23 cellular contexts compared by ENCODE assay signal in genomic region chr1:244236721-244237120, GRCh38.
"Had no signal": no experiment of that assay in that cellular context is flagged by ENCODE, and none has a peak within 500 bp of the region (broad histone marks: within the 10 kb centered on the region; RNA-seq: fewer than 3 reads in every experiment).

No MANE protein-coding gene starts in this region.

- H3K27me3 Mint-ChIP-seq: activated CD4-positive, alpha-beta T cell treated with anti-CD3 and anti-CD28 coated beads, Interleukin-2, amount 10 ng/mL, durations not matched to agents 24 days and 14 days had no signal

- H3K4me1 ChIP-seq: ascending aorta had no signal

- H3K4me3 ChIP-seq: ascending aorta, SJSA1 had no signal

- H3K4me3 Mint-ChIP-seq: activated CD4-positive, alpha-beta T cell treated with anti-CD3 and anti-CD28 coated beads, Interleukin-2, amount 10 ng/mL, durations not matched to agents 24 days and 14 days; activated CD8-positive, alpha-beta T cell treated with anti-CD3 and anti-CD28 coated beads, Interleukin-2, amount 10 ng/mL, durations not matched to agents 7 days and 5 days; activated naive CD8-positive, alpha-beta T cell; activated T-cell treated with anti-CD3 and anti-CD28 coated beads, Interleukin-2, amount 50 U/mL, for 24 hours; T-helper 1 cell treated with Interleukin-12 subunit alpha and Interleukin-12 subunit beta and Interleukin-4 antibody, amounts not matched to agents 30 μg/mL and 1 μg/mL, for 36 hours; T-helper 2 cell treated with Interferon-gamma antibody and Interleukin-4, amounts not matched to agents 5 μg/mL and 100 μg/mL, for 36 hours had no signal

- H3K9me3 ChIP-seq: ascending aorta, SJSA1, SK-N-SH had no signal

- H3K36me3 Mint-ChIP-seq: activated naive CD8-positive, alpha-beta T cell had no signal

- H3K27me3 ChIP-seq: ascending aorta, SJSA1 had no signal

- H3K4me2 ChIP-seq: KMS-11, SK-N-SH had no signal

- FAIRE-seq: TTC549 had no signal

- H3K36me3 ChIP-seq: ascending aorta, SJSA1 had no signal

- H3K27ac Mint-ChIP-seq: activated CD4-positive, alpha-beta T cell treated with anti-CD3 and anti-CD28 coated beads, Interleukin-2, amount 10 ng/mL, durations not matched to agents 24 days and 14 days; activated CD8-positive, alpha-beta T cell treated with anti-CD3 and anti-CD28 coated beads, Interleukin-2, amount 10 ng/mL, durations not matched to agents 7 days and 5 days; activated naive CD8-positive, alpha-beta T cell; activated T-cell treated with anti-CD3 and anti-CD28 coated beads, Interleukin-2, amount 50 U/mL, for 24 hours; T-helper 1 cell treated with Interleukin-12 subunit alpha and Interleukin-12 subunit beta and Interleukin-4 antibody, amounts not matched to agents 30 μg/mL and 1 μg/mL, for 36 hours; T-helper 2 cell treated with Interferon-gamma antibody and Interleukin-4, amounts not matched to agents 5 μg/mL and 100 μg/mL, for 36 hours had no signal

- H3K27ac ChIP-seq: ascending aorta, KMS-11, SJSA1 had no signal

- DNase-seq: activated CD4-positive, alpha-beta T cell treated with anti-CD3 and anti-CD28 coated beads, Interleukin-2, amount 10 ng/mL, durations not matched to agents 24 days and 14 days; activated CD4-positive, alpha-beta T cell treated with anti-CD3 and anti-CD28 coated beads, Interleukin-2, amount 50 U/mL, for 4 hours; activated CD8-positive, alpha-beta T cell treated with anti-CD3 and anti-CD28 coated beads, Interleukin-2, amount 10 ng/mL, durations not matched to agents 7 days and 5 days; activated naive CD4-positive, alpha-beta T cell treated with Interleukin-2 at 50 U/mL for 16 hours; activated T-cell treated with anti-CD3 and anti-CD28 coated beads, Interleukin-2, amount 50 U/mL, for 24 hours; amygdala; MM.1S; NCI-H1092; NCI-H1436 treated with DMSO at 0.1 percent for 48 hours; NCI-H1694 treated with DMSO at 0.1 percent for 48 hours; NCI-H2029; NCI-H345; NCI-H524 treated with DMSO at 0.1 percent for 48 hours; SHP77; SK-N-SH had no signal

- ATAC-seq: activated CD8-positive, alpha-beta T cell treated with anti-CD3 and anti-CD28 coated beads, Interleukin-2, amount 10 ng/mL, durations not matched to agents 7 days and 5 days; Panc1 had no signal

- H3K9me3 Mint-ChIP-seq: activated CD4-positive, alpha-beta T cell treated with anti-CD3 and anti-CD28 coated beads, Interleukin-2, amount 10 ng/mL, durations not matched to agents 24 days and 14 days; activated T-cell treated with anti-CD3 and anti-CD28 coated beads, Interleukin-2, amount 50 U/mL, for 24 hours; T-helper 1 cell treated with Interleukin-12 subunit alpha and Interleukin-12 subunit beta and Interleukin-4 antibody, amounts not matched to agents 30 μg/mL and 1 μg/mL, for 36 hours; T-helper 2 cell treated with Interferon-gamma antibody and Interleukin-4, amounts not matched to agents 5 μg/mL and 100 μg/mL, for 36 hours had no signal

- H3K9ac ChIP-seq: KMS-11, SK-N-SH had no signal
